24 cellular contexts compared by ENCODE assay signal in the genomic region with DNA sequence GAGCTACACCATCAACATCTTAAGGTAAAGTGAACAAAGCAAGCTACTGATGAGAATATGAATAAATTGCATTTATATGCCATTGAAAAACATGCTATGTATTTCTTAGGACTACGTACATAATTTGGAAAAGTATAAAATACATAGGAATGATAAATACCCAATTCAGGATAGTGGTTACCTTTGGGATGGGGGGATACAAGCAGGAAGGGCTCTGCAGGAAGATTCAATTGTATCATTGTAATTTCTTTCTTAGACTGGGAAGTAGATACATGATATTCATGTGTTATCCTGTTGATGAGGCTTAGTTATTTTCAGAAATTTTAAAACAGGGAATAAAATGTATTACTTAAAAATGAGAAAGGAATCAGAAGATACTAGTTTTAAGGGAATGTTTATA. TPM values are rescaled to one million over a fixed set of nuclear protein-coding genes. Genes with fewer than 3 reads are reported as not detected.
A peak's percentile ranks its signal among the peaks of the same experiment; 100 is the strongest.
DNase-seq lines count a peak whose midpoint lies in the region; ATAC-seq, FAIRE-seq and TF ChIP-seq lines count a peak whose summit lies in the region.
"Had no signal": no experiment of that assay in that cellular context is flagged by ENCODE, and none has a peak within 500 bp of the region (broad histone marks: within the 10 kb centered on the region; RNA-seq: fewer than 3 reads in every experiment).

No MANE protein-coding gene starts in this region.

- H3K27ac ChIP-seq in HepG2 (ENCODE audit: extremely low read length, insufficient read depth, low read length) (no peak overlapping the region), right lobe of liver (no peak overlapping the region), GM23338 (ENCODE audit: low read depth) (no peak overlapping the region)
- H3K27ac ChIP-seq: BLaER1 had no signal

- H4K20me1 ChIP-seq in HepG2 (ENCODE audit: insufficient read depth, low read length) (no peaks in the 10 kb centered on the region), GM23338 (replicated peaks; ENCODE audit: insufficient read depth) (0 out of 2 replicates have a peak, but pooled peaks cover 4% of the 10 kb centered on the region)
- H4K20me1 ChIP-seq: BLaER1 had no signal

- no peak overlapping the region for H3K4me3 ChIP-seq in HepG2 (replicated peaks in 1 of 3; ENCODE audit: insufficient read depth in 1 of 3, low read depth in 2 of 3, low read length in 3 of 3)
- no peak overlapping the region for H3K4me3 ChIP-seq in right lobe of liver
- H3K4me3 ChIP-seq in GM23338: no peak overlapping the region
- H3K4me3 ChIP-seq: BLaER1, GM12878 had no signal

- no peaks in the 10 kb centered on the region for H3K79me2 ChIP-seq in HepG2 (ENCODE audit: insufficient read depth, low read length)
- H3K79me2 ChIP-seq in GM23338 (replicated peaks; ENCODE audit: insufficient read depth): no peaks in the 10 kb centered on the region

- TF ChIP-seq CTCF in HepG2 (CRISPR knock-in tag; IDR thresholded peaks at IDR 0.05) (no peak), right lobe of liver (IDR thresholded peaks at IDR 0.05) (no peak), GM23338 (conservative IDR thresholded peaks at IDR 0.05; ENCODE audit: low read depth in 2 of 2) (no peak), osteocyte (IDR thresholded peaks at IDR 0.05) (no peak)

- TF ChIP-seq POLR2A in HepG2 (IDR thresholded peaks at IDR 0.05; ENCODE audit: insufficient read depth in 1 of 2, low read depth in 2 of 2, low read length in 2 of 2) (no peak), right lobe of liver (IDR thresholded peaks at IDR 0.05) (no peak)

- POLR2A ChIA-PET in HepG2 (lab: Yijun Ruan, JAX): no interaction called here

- no peaks in the 10 kb centered on the region for H3K4me1 Mint-ChIP-seq in GM23338
- no peaks in the 10 kb centered on the region for H3K4me1 Mint-ChIP-seq in osteocyte (ENCODE audit: unreplicated experiment)
- H3K4me1 Mint-ChIP-seq: CD14-positive monocyte had no signal

- no peaks in the 10 kb centered on the region for H3F3A ChIP-seq in GM23338 (replicated peaks; ENCODE audit: low read depth)

- no peak overlapping the region for H2AFZ ChIP-seq in HepG2 (ENCODE audit: low read length)
- H2AFZ ChIP-seq in GM23338: no peak overlapping the region

- H3K27ac Mint-ChIP-seq in GM23338 (no peak overlapping the region), osteocyte (ENCODE audit: unreplicated experiment) (no peak overlapping the region)
- H3K27ac Mint-ChIP-seq: CD4-positive, alpha-beta memory T cell; CD4-positive, CD25-positive, alpha-beta regulatory T cell had no signal

- no peaks in the 10 kb centered on the region for H3K9me2 ChIP-seq in GM23338 (ENCODE audit: insufficient read depth)

- H3K9ac ChIP-seq in HepG2 (ENCODE audit: insufficient read depth, low read depth, low read length): no peak overlapping the region
- H3K9ac ChIP-seq: BLaER1 had no signal

- no peaks in the 10 kb centered on the region for H3K9me3 ChIP-seq in HepG2 (ENCODE audit: low read length)
- H3K9me3 ChIP-seq in right lobe of liver: no peaks in the 10 kb centered on the region
- H3K9me3 ChIP-seq: BE2C, BLaER1, Caco-2 had no signal

- DNase-seq in HepG2 (ENCODE audit: low spot score) (no peak), right lobe of liver (no peak), GM23338 (ENCODE audit: low spot score) (no peak), osteocyte (ENCODE audit: extremely low spot score, unreplicated experiment) (no peak), UCSD-AML1 (lab: John Stamatoyannopoulos, UW; ENCODE audit: unreplicated experiment) (no peak), EL (no peak)
- DNase-seq: 8988T; ACHN; BE2C; C1 segment of cervical spinal cord; Caco-2; Calu3; CD4-positive, alpha-beta memory T cell; CD4-positive, CD25-positive, alpha-beta regulatory T cell; DMS79 treated with DMSO at 0.1 percent for 48 hours; GDM1 had no signal

- H3K27me3 ChIP-seq in HepG2 (ENCODE audit: control insufficient read depth in 1 of 2, insufficient read depth in 2 of 2, low read length in 2 of 2): no peaks in the 10 kb centered on the region
- H3K27me3 ChIP-seq in right lobe of liver: no peaks in the 10 kb centered on the region
- H3K27me3 ChIP-seq in GM23338 (ENCODE audit: insufficient read depth): no peaks in the 10 kb centered on the region
- H3K27me3 ChIP-seq: BE2C, BLaER1 had no signal

- H3K4me1 ChIP-seq in HepG2 (ENCODE audit: insufficient read depth, low read length): peaks cover 8% of the 10 kb centered on the region; the same call in 1 of the 2 replicates
- peaks cover 0 to 20% (median 8%) of the 10 kb centered on the region in 4 donors for H3K4me1 ChIP-seq in right lobe of liver
- no peaks in the 10 kb centered on the region for H3K4me1 ChIP-seq in GM23338 (ENCODE audit: insufficient read depth)
- H3K4me1 ChIP-seq: BE2C, BLaER1, Caco-2 had no signal

- no peak for TF ChIP-seq EP300 in HepG2 (IDR thresholded peaks at IDR 0.05; ENCODE audit: low read depth in 2 of 2, low read length in 2 of 2)
- TF ChIP-seq EP300 in HepG2 (CRISPR knock-in tag; IDR thresholded peaks at IDR 0.05; ENCODE audit: borderline replicate concordance): no peak

- no TSS peak for BruUV-seq in HepG2 (replicated peaks; lab: Mats Ljungman, UMichigan)

- no peak for TF ChIP-seq RAD21 in HepG2 (CRISPR knock-in tag; IDR thresholded peaks at IDR 0.05)

- CTCF ChIA-PET in HepG2 (lab: Yijun Ruan, JAX; ENCODE audit: low intra/inter-chr PET ratio, low total read pairs): no interaction called here

- in situ Hi-C loops in HepG2 (cut with HindIII; ENCODE audit: extremely low pct_ligation_motif_present, low pct_unique_long_range_greater_than_20kb): no loop called here

- intact Hi-C loops in HepG2 (cut with micrococcal nuclease; ENCODE audit: unreplicated experiment): no loop called here
- intact Hi-C loops in right lobe of liver (cut with DNase I): no loop called here

- H3K4me3 Mint-ChIP-seq in GM23338: no peak overlapping the region
- no peak overlapping the region for H3K4me3 Mint-ChIP-seq in osteocyte (ENCODE audit: unreplicated experiment)
- H3K4me3 Mint-ChIP-seq: CD14-positive monocyte; CD4-positive, alpha-beta memory T cell; CD4-positive, CD25-positive, alpha-beta regulatory T cell had no signal

- H3K9me3 Mint-ChIP-seq in GM23338 (no peaks in the 10 kb centered on the region), osteocyte (ENCODE audit: unreplicated experiment) (no peaks in the 10 kb centered on the region)
- H3K9me3 Mint-ChIP-seq: CD4-positive, alpha-beta memory T cell; CD4-positive, CD25-positive, alpha-beta regulatory T cell had no signal

- peaks cover 13 to 41% of the 10 kb centered on the region in 2 experiments; a peak in 4 of 5 replicates for H3K36me3 ChIP-seq in HepG2 (replicated peaks in 1 of 2; ENCODE audit: control insufficient read depth in 1 of 2, insufficient read depth in 2 of 2, low read length in 2 of 2)
- H3K36me3 ChIP-seq in right lobe of liver: peaks cover 0 to 39% (median 13%) of the 10 kb centered on the region in 4 donors
- peaks cover 41% of the 10 kb centered on the region; the same call in 1 of the 2 replicates for H3K36me3 ChIP-seq in GM23338 (ENCODE audit: insufficient read depth)

- WGBS in HepG2 (ENCODE audit: low lambda C conversion rate): 88% methylated on average over 1 of the region's 1 CpG
- WGBS in right lobe of liver (ENCODE audit: insufficient coverage, low coverage, low lambda C conversion rate, missing lambda C conversion rate): 100% methylated on average over 1 of the region's 1 CpG

- H3K27me3 Mint-ChIP-seq in GM23338 (ENCODE audit: insufficient read depth, low read depth, poor library complexity) (no peaks in the 10 kb centered on the region), osteocyte (ENCODE audit: unreplicated experiment) (no peaks in the 10 kb centered on the region)
- H3K27me3 Mint-ChIP-seq: CD4-positive, alpha-beta memory T cell; CD4-positive, CD25-positive, alpha-beta regulatory T cell had no signal

- H3K36me3 Mint-ChIP-seq in GM23338 (ENCODE audit: low read depth) (peaks cover 83% of the 10 kb centered on the region), osteocyte (ENCODE audit: unreplicated experiment) (peaks cover 54% of the 10 kb centered on the region)

- FAIRE-seq in HepG2 (lab: Jason Lieb, UNC): no peak
- peak; percentile 28 for FAIRE-seq in TTC549 (lab: Jason Lieb, UNC)
- peak; percentile 55 for FAIRE-seq in islet of Langerhans (lab: Jason Lieb, UNC)
- FAIRE-seq: D721Med, GM12878, GM12892, GM18507 had no signal

- H3K4me2 ChIP-seq in HepG2 (ENCODE audit: low read depth, low read length) (no peak overlapping the region), GM23338 (no peak overlapping the region)
- H3K4me2 ChIP-seq: BLaER1 had no signal

- ATAC-seq in HepG2 (no peak), right lobe of liver (no peak), GM23338 (no peak)
- ATAC-seq: GM12878 had no signal

RNA-seq across cellular contexts. Expression of a gene that starts 43.4 kb away (rescaled TPM):
- 18.0 and 22.7 TPM in 2 replicates for total RNA-seq in HepG2 (2016; rRNA removed; fragmentation: Illumina TruSeq; extraction: Trizol)
- total RNA-seq in HepG2 (2016; cell fraction: cytosol; rRNA removed; fragmentation: Illumina TruSeq; extraction: Trizol; ENCODE audit: low read depth): 3.8 and 6.1 TPM in 2 replicates
- 17.6 and 29.0 TPM in 2 replicates for total RNA-seq in HepG2 (2016; cell fraction: insoluble cytoplasmic fraction; rRNA removed; fragmentation: Illumina TruSeq; extraction: Trizol)
- 7.8 and 10.7 TPM in 2 replicates for total RNA-seq in HepG2 (2016; cell fraction: membrane; rRNA removed; fragmentation: Illumina TruSeq; extraction: Trizol)
- total RNA-seq in HepG2 (2016; cell fraction: nucleus; rRNA removed; fragmentation: Illumina TruSeq; extraction: Trizol): 19.8 and 22.3 TPM in 2 replicates
- 17.3 and 23.2 TPM in 2 replicates for polyA plus RNA-seq in HepG2 (2011; rRNA removed)
- 11.2 and 15.3 TPM in 2 replicates for polyA plus RNA-seq in HepG2 (2011; cell fraction: cytosol; rRNA removed)
- polyA plus RNA-seq in HepG2 (2011; cell fraction: nucleus; rRNA removed): 17.7 and 20.7 TPM in 2 replicates
- 12.2 and 12.9 TPM in 2 replicates for polyA plus RNA-seq in HepG2 (2012)
- 0.76 and 0.78 TPM in 2 replicates for polyA plus RNA-seq in HepG2 (2016; cell fraction: cytosol; fragmentation: Illumina TruSeq; extraction: Trizol; ENCODE audit: low read depth)
- polyA plus RNA-seq in HepG2 (2016; cell fraction: insoluble cytoplasmic fraction; fragmentation: Illumina TruSeq; extraction: Trizol; ENCODE audit: low read depth): 15.3 and 17.2 TPM in 2 replicates
- 3.5 and 3.6 TPM in 2 replicates for polyA plus RNA-seq in HepG2 (2016; cell fraction: membrane; fragmentation: Illumina TruSeq; extraction: Trizol; ENCODE audit: low read depth)
- 25.2 and 28.1 TPM in 2 replicates for polyA plus RNA-seq in HepG2 (2016; cell fraction: nucleus; fragmentation: Illumina TruSeq; extraction: Trizol; ENCODE audit: insufficient read depth, low read depth)
- 17.0 and 20.3 TPM in 2 replicates for polyA minus RNA-seq in HepG2 (2011; rRNA and poly(A)+ RNA removed; ENCODE audit: low replicate concordance)
- polyA minus RNA-seq in HepG2 (2011; cell fraction: cytosol; rRNA and poly(A)+ RNA removed): 15.1 and 17.7 TPM in 2 replicates
- polyA minus RNA-seq in HepG2 (2011; cell fraction: nucleus; rRNA and poly(A)+ RNA removed): 33.0 and 47.9 TPM in 2 replicates
- total RNA-seq in right lobe of liver: 10 to 100 TPM; 14.3 to 30.8 (median 16.0) TPM
- total RNA-seq in GM23338 (2014; rRNA removed; shearing (Covaris generic)): 31.4 and 42.7 TPM in 2 replicates
- 14.6 and 15.0 TPM in 2 replicates for polyA plus RNA-seq in GM23338 (2016; fragmentation: Nextera tagmentation; extraction: Ambion mirVana)
- 37.3 and 43.0 TPM in 2 replicates for total RNA-seq in osteocyte

RNA-seq across cellular contexts. Expression of a gene that starts 43.5 kb away (rescaled TPM):
- total RNA-seq in HepG2 (2016; rRNA removed; fragmentation: Illumina TruSeq; extraction: Trizol) (25.4 and 28.9 TPM in 2 replicates), right lobe of liver (10 to 100 TPM in 1 of 6 experiments, 1 to 10 TPM in 5; 8.4 to 10.4 (median 8.5) TPM), osteocyte (19.3 and 20.6 TPM in 2 replicates)
- 30.6 and 35.1 TPM in 2 replicates for total RNA-seq in HepG2 (2016; cell fraction: cytosol; rRNA removed; fragmentation: Illumina TruSeq; extraction: Trizol; ENCODE audit: low read depth)
- 24.2 and 28.6 TPM in 2 replicates for total RNA-seq in HepG2 (2016; cell fraction: insoluble cytoplasmic fraction; rRNA removed; fragmentation: Illumina TruSeq; extraction: Trizol)
- 43.1 and 46.1 TPM in 2 replicates for total RNA-seq in HepG2 (2016; cell fraction: membrane; rRNA removed; fragmentation: Illumina TruSeq; extraction: Trizol)
- total RNA-seq in HepG2 (2016; cell fraction: nucleus; rRNA removed; fragmentation: Illumina TruSeq; extraction: Trizol): 11.4 and 15.6 TPM in 2 replicates
- polyA plus RNA-seq in HepG2 (2011; rRNA removed) (6.8 and 10.2 TPM in 2 replicates), GM23338 (2016; fragmentation: Nextera tagmentation; extraction: Ambion mirVana) (28.9 and 29.8 TPM in 2 replicates)
- polyA plus RNA-seq in HepG2 (2011; cell fraction: cytosol; rRNA removed): 4.2 and 5.7 TPM in 2 replicates
- polyA plus RNA-seq in HepG2 (2011; cell fraction: nucleus; rRNA removed): 2.7 and 2.9 TPM in 2 replicates
- polyA plus RNA-seq in HepG2 (2012): 10.8 and 11.6 TPM in 2 replicates
- 53.3 and 61.6 TPM in 2 replicates for polyA plus RNA-seq in HepG2 (2016; cell fraction: cytosol; fragmentation: Illumina TruSeq; extraction: Trizol; ENCODE audit: low read depth)
- 34.9 and 38.2 TPM in 2 replicates for polyA plus RNA-seq in HepG2 (2016; cell fraction: insoluble cytoplasmic fraction; fragmentation: Illumina TruSeq; extraction: Trizol; ENCODE audit: low read depth)
- polyA plus RNA-seq in HepG2 (2016; cell fraction: membrane; fragmentation: Illumina TruSeq; extraction: Trizol; ENCODE audit: low read depth): 47.9 and 57.2 TPM in 2 replicates
- 22.5 and 24.5 TPM in 2 replicates for polyA plus RNA-seq in HepG2 (2016; cell fraction: nucleus; fragmentation: Illumina TruSeq; extraction: Trizol; ENCODE audit: insufficient read depth, low read depth)
- 1.4 and 3.0 TPM in 2 replicates for polyA minus RNA-seq in HepG2 (2011; rRNA and poly(A)+ RNA removed; ENCODE audit: low replicate concordance)
- 3.8 and 5.0 TPM in 2 replicates for polyA minus RNA-seq in HepG2 (2011; cell fraction: cytosol; rRNA and poly(A)+ RNA removed)
- polyA minus RNA-seq in HepG2 (2011; cell fraction: nucleus; rRNA and poly(A)+ RNA removed): 7.5 and 12.9 TPM in 2 replicates
- 20.9 and 22.4 TPM in 2 replicates for total RNA-seq in GM23338 (2014; rRNA removed; shearing (Covaris generic))
